9 cellular contexts compared by ENCODE assay signal in the genomic region with DNA sequence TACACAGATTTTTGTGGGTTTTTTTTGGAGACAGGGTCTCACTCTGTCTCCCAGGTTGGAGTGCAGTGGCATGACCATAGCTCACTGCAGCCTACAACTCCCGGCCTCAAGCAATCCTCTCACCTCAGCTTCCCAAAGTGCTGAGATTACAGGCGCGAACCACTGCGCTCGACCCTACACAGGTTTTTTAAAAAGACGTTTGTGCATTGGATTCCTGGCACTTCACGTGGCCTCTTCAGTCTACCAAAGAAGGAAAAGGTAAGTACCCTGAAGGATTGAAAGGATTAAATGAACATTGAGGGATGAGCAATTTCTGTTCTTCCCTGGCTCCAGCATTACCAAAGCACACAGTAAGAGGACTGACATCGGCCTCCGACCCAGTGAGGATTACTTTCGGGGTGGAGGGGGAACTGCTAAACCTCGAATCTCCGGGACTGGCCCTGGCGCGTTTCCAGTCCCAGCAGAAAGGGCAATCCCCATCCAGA. TPM values are rescaled to one million over a fixed set of nuclear protein-coding genes. Genes with fewer than 3 reads are reported as not detected.
A peak's percentile ranks its signal among the peaks of the same experiment; 100 is the strongest.
DNase-seq lines count a peak whose midpoint lies in the region; ATAC-seq and TF ChIP-seq lines count a peak whose summit lies in the region.
"Had no signal": no experiment of that assay in that cellular context is flagged by ENCODE, and none has a peak within 500 bp of the region (broad histone marks: within the 10 kb centered on the region; RNA-seq: fewer than 3 reads in every experiment).

No MANE protein-coding gene starts in this region.

- H3K4me3 Mint-ChIP-seq in activated T-cell treated with anti-CD3 and anti-CD28 coated beads, Interleukin-2, amount 50 U/mL, for 24 hours, result peak overlapping the region; percentile 96

- no peak for TF ChIP-seq EP300 in upper lobe of left lung (IDR thresholded peaks at IDR 0.05)

- no peaks in the 10 kb centered on the region for H3K9me3 Mint-ChIP-seq in activated T-cell treated with anti-CD3 and anti-CD28 coated beads, Interleukin-2, amount 50 U/mL, for 24 hours

- H3K4me1 ChIP-seq in ascending aorta, result peaks cover 0 to 27% of the 10 kb centered on the region in 2 donors
- peaks cover 43% of the 10 kb centered on the region for H3K4me1 ChIP-seq in lower lobe of right lung
- peaks cover 36 to 48% (median 42%) of the 10 kb centered on the region in 4 donors for H3K4me1 ChIP-seq in upper lobe of left lung

- no peaks in the 10 kb centered on the region for H3K27me3 Mint-ChIP-seq in activated T-cell treated with anti-CD3 and anti-CD28 coated beads, Interleukin-2, amount 50 U/mL, for 24 hours

- H3K4me1 Mint-ChIP-seq in activated T-cell treated with anti-CD3 and anti-CD28 coated beads, Interleukin-2, amount 50 U/mL, for 24 hours (ENCODE audit: low read depth), result peaks cover 65% of the 10 kb centered on the region

- no peak for TF ChIP-seq POLR2A in upper lobe of left lung (IDR thresholded peaks at IDR 0.05)

- ATAC-seq in lower lobe of right lung (no peak), upper lobe of left lung (ENCODE audit: low FRiP score in 2 of 2) (no peak), GM21423 (IDR thresholded peaks at IDR 0.05; ENCODE audit: unreplicated experiment) (no peak)

- H3K36me3 ChIP-seq in ascending aorta (no peaks in the 10 kb centered on the region), lower lobe of right lung (peaks cover 3% of the 10 kb centered on the region), upper lobe of left lung (no peaks in the 10 kb centered on the region)
- H3K36me3 ChIP-seq: thyroid gland had no signal

- DNase-seq in activated T-cell treated with anti-CD3 and anti-CD28 coated beads, Interleukin-2, amount 50 U/mL, for 24 hours, result no peak
- DNase-seq in activated T-cell treated with anti-CD3 and anti-CD28 coated beads for 4 hours (no peak), ascending aorta (ENCODE audit: low spot score in 2 of 2) (no peak), lower lobe of right lung (no peak), upper lobe of left lung (no peak), NOMO-1 treated with DMSO at 0.1 percent for 48 hours (lab: John Stamatoyannopoulos, UW; ENCODE audit: unreplicated experiment) (no peak), KBM-7 (no peak)

- peaks cover 41% of the 10 kb centered on the region for H3K36me3 Mint-ChIP-seq in activated T-cell treated with anti-CD3 and anti-CD28 coated beads, Interleukin-2, amount 50 U/mL, for 24 hours (ENCODE audit: low read depth)

- intact Hi-C loops in ascending aorta (cut with DNase I), result loop anchor here (1.0 to 10.0 kb wide), 5 partner anchors 24 to 570 kb away; a partner anchor contains a TSS
- intact Hi-C loops in lower lobe of right lung (cut with DNase I), result no loop called here

- H3K27ac Mint-ChIP-seq in activated T-cell treated with anti-CD3 and anti-CD28 coated beads, Interleukin-2, amount 50 U/mL, for 24 hours, result peak overlapping the region; percentile 96

- H3K9me3 ChIP-seq in ascending aorta (no peaks in the 10 kb centered on the region), lower lobe of right lung (no peaks in the 10 kb centered on the region), upper lobe of left lung (no peaks in the 10 kb centered on the region)
- H3K9me3 ChIP-seq: thyroid gland had no signal

- peak overlapping the region; percentile 96 to 97 for H3K27ac ChIP-seq in ascending aorta
- peak overlapping the region; percentile 99 for H3K27ac ChIP-seq in lower lobe of right lung
- H3K27ac ChIP-seq in upper lobe of left lung, result peak overlapping the region; percentile 97 to 100 (median 99)

- peak overlapping the region; percentile 78 to 91 for H3K4me3 ChIP-seq in ascending aorta
- peak overlapping the region; percentile 77 for H3K4me3 ChIP-seq in lower lobe of right lung
- peak overlapping the region; percentile 34 to 99 (median 90) for H3K4me3 ChIP-seq in upper lobe of left lung

- 5 to 10% methylated on average over 14 of the region's 14 CpGs for WGBS in upper lobe of left lung, 2 donors

- H3K27me3 ChIP-seq in ascending aorta (no peaks in the 10 kb centered on the region), lower lobe of right lung (ENCODE audit: low read depth) (no peaks in the 10 kb centered on the region), upper lobe of left lung (no peaks in the 10 kb centered on the region)
- H3K27me3 ChIP-seq: thyroid gland had no signal

- TF ChIP-seq CTCF in ascending aorta (IDR thresholded peaks at IDR 0.05), result no peak
- TF ChIP-seq CTCF in lower lobe of right lung (IDR thresholded peaks at IDR 0.05), result no peak
- peak in 1 of 6 experiments; percentile 4 for TF ChIP-seq CTCF in upper lobe of left lung (IDR thresholded peaks at IDR 0.05)

- in situ Hi-C loops in KBM-7 (cut with MboI; ENCODE audit: low pct_unique_long_range_greater_than_20kb, low sequenced_read_pairs), result no loop called here

RNA-seq across cellular contexts. Expression of a gene that starts 0.6 kb away (rescaled TPM):
- total RNA-seq in ascending aorta (50.4 TPM), lower lobe of right lung (193 TPM), upper lobe of left lung (100 to 1,000 TPM in 4 of 6 donors, 10 to 100 TPM in 2; 61.0 to 201 (median 123) TPM)

RNA-seq across cellular contexts. Expression of a gene that starts 24.9 kb away (rescaled TPM):
- total RNA-seq in ascending aorta (22.9 TPM), lower lobe of right lung (56.3 TPM), upper lobe of left lung (100 to 1,000 TPM in 1 of 6 donors, 10 to 100 TPM in 5; 15.7 to 130 (median 43.7) TPM)
